Comparison of ENCODE assay signal across 8 cellular contexts in the genomic region with DNA sequence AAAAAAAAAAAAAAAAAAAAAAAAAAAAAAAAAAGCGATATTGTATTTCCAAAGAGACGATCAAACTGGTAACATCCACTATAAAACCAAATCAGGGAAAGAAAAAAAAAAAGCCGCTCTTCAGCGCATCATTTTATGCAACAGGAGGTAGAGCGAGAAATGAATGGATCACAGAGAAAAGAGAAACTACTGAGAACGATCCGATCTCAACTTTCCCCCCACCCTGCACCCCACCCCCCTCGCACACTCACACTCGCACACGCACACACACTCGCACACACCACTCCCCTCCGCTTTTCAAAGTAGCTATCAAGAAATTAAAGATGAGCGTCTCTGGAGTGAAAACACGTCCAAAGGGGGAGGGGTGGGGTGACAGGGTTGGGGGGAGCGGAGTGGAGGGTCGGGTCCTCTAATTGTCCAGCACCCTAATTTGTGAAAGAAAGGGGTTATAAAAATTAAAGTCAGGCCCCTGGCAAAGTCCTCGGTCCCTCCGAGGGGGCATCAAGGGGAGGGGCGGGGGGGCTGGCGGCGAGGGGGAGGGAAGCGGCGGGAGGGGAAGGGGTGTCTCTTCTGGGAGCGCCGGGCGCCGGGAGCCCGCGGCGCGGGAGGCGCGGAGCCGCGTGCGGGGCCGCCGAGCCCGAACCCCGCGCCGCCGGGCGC. TPM values are rescaled to one million over a fixed set of nuclear protein-coding genes. Genes with fewer than 3 reads are reported as not detected.
DNase-seq lines count a peak whose midpoint lies in the region; ATAC-seq and TF ChIP-seq lines count a peak whose summit lies in the region.

No MANE protein-coding gene starts in this region.

- peaks cover 5% of the 10 kb centered on the region; the same call in 1 of the 2 replicates for H3K36me3 Mint-ChIP-seq in HFFc6 (ENCODE audit: low read depth)
- H3K36me3 Mint-ChIP-seq in memory B cell = peaks cover 4% of the 10 kb centered on the region

- DNase-seq in AG20443 (ENCODE audit: low spot score) (peak; percentile 35), HFFc6 (no peak), RPMI8226 (peak; percentile 63), memory B cell (ENCODE audit: low spot score in 2 of 2) (no peak), tibial nerve (ENCODE audit: low spot score in 2 of 2) (peak in 1 of 2 donors; percentile 26), NOMO-1 treated with dmso at 0.1 percent for 144 hours (lab: John Stamatoyannopoulos, UW; ENCODE audit: unreplicated experiment) (no peak)

- no peaks in the 10 kb centered on the region for H3K4me1 ChIP-seq in duodenal mucosa (ENCODE audit: control insufficient read depth in 1 of 2, insufficient read depth in 2 of 2, low read length in 2 of 2)
- peaks cover 0 to 26% (median 0%) of the 10 kb centered on the region in 4 donors for H3K4me1 ChIP-seq in tibial nerve

- 0% methylated on average over 18 to 39 of the region's 44 CpGs for WGBS in tibial nerve, 2 donors

- TF ChIP-seq EP300 in tibial nerve (IDR thresholded peaks at IDR 0.05) = peak in 1 of 2 donors; percentile 11

- ATAC-seq in memory B cell (ENCODE audit: low read depth) (peak; percentile 28), HG02759 (IDR thresholded peaks at IDR 0.05; ENCODE audit: unreplicated experiment) (no peak)

- H3K27me3 ChIP-seq in duodenal mucosa (ENCODE audit: control insufficient read depth in 1 of 2, insufficient read depth in 2 of 2, low read length in 2 of 2) = peaks cover 0 to 20% of the 10 kb centered on the region in 2 donors
- H3K27me3 ChIP-seq in tibial nerve = no peaks in the 10 kb centered on the region

- H3K9me3 Mint-ChIP-seq in HFFc6 = no peaks in the 10 kb centered on the region
- no peaks in the 10 kb centered on the region for H3K9me3 Mint-ChIP-seq in memory B cell

- H3K4me3 Mint-ChIP-seq in HFFc6 = peak overlapping the region; percentile 93
- peak overlapping the region; percentile 93 for H3K4me3 Mint-ChIP-seq in memory B cell

- H3K27ac ChIP-seq in duodenal mucosa (ENCODE audit: low read depth, low read length) = no peak overlapping the region
- peak overlapping the region; percentile 57 to 93 (median 84) for H3K27ac ChIP-seq in tibial nerve

- no peak overlapping the region for H3K9ac ChIP-seq in duodenal mucosa (ENCODE audit: low read depth in 1 of 2, low read length in 2 of 2)

- H3K27me3 Mint-ChIP-seq in HFFc6 (ENCODE audit: insufficient read depth) = no peaks in the 10 kb centered on the region
- peaks cover 7% of the 10 kb centered on the region for H3K27me3 Mint-ChIP-seq in memory B cell

- H3K27ac Mint-ChIP-seq in HFFc6 = peak overlapping the region; percentile 91
- H3K27ac Mint-ChIP-seq in memory B cell = peak overlapping the region; percentile 83

- H3K36me3 ChIP-seq in duodenal mucosa (ENCODE audit: control insufficient read depth in 1 of 2, insufficient read depth in 2 of 2, low read length in 2 of 2) (no peaks in the 10 kb centered on the region), tibial nerve (no peaks in the 10 kb centered on the region)

- no peak for TF ChIP-seq POLR2A in tibial nerve (IDR thresholded peaks at IDR 0.05)

- peak overlapping the region; percentile 56 to 63 for H3K4me3 ChIP-seq in duodenal mucosa (ENCODE audit: low read depth in 1 of 2, low read length in 2 of 2)
- peak overlapping the region; percentile 51 to 66 (median 57) for H3K4me3 ChIP-seq in tibial nerve

- TF ChIP-seq CTCF in HFFc6 (IDR thresholded peaks at IDR 0.05) (no peak), tibial nerve (IDR thresholded peaks at IDR 0.05) (no peak)

- no peaks in the 10 kb centered on the region for H3K9me3 ChIP-seq in duodenal mucosa (ENCODE audit: control insufficient read depth in 1 of 2, low read length in 2 of 2)
- H3K9me3 ChIP-seq in tibial nerve = no peaks in the 10 kb centered on the region

- H3K4me1 Mint-ChIP-seq in HFFc6 (ENCODE audit: low read depth) = peaks cover 47% of the 10 kb centered on the region
- H3K4me1 Mint-ChIP-seq in memory B cell = peaks cover 21% of the 10 kb centered on the region

RNA-seq across cellular contexts. Expression of a gene that starts 0.5 kb away (rescaled TPM):
- 10 to 100 TPM; 50.4 to 71.1 (median 59.0) TPM for total RNA-seq in HFFc6 (2021; fragmentation: NEBNext Ultra II Directional; extraction: Animal tissue kit (Norgen Biotek cat#: 25700))
- 100 to 1,000 TPM; 100 to 157 (median 114) TPM for total RNA-seq in tibial nerve

Comparison
In these comparisons a context has a peak if more than half of its experiments do, and no peak if none do; other contexts are left out.
1. DNase-seq: peak in AG20443 (single experiment) and RPMI8226 (single experiment); none in HFFc6 (single experiment), memory B cell (0 of 2) and NOMO-1 treated with dmso at 0.1 percent for 144 hours (single experiment).